Comparison of ENCODE assay signal across 12 cellular contexts in the genomic region with DNA sequence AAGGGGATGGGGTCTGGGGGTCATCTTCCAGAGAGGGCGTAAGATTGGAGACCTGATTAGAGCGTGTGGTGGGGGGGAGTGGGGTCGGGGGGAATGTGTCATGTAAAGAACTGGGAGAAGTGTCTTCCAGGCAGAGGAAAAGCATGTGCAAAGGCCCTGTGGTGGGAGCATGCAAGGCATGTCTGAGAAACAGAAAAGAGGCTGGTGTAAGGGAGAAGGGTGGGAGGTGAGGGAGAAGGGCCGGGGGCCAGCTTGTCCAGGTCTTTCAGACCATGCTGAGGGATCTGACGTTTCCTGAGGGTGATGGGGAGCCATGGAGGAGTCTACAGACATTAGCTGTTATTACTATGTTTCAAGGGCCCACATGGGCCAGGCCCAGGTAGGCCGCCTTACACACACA. TPM values are rescaled to one million over a fixed set of nuclear protein-coding genes. Genes with fewer than 3 reads are reported as not detected.
DNase-seq lines count a peak whose midpoint lies in the region; TF ChIP-seq lines count a peak whose summit lies in the region.
"Had no signal": no experiment of that assay in that cellular context is flagged by ENCODE, and none has a peak within 500 bp of the region (broad histone marks: within the 10 kb centered on the region; RNA-seq: fewer than 3 reads in every experiment).

No MANE protein-coding gene starts in this region.

- no peak overlapping the region for H2AK5ac ChIP-seq in H9 (ENCODE audit: insufficient read length, low read length)

- no peak overlapping the region for H2BK15ac ChIP-seq in H9 (ENCODE audit: low read depth, low read length)

- H4K20me1 ChIP-seq in BLaER1 treated with 17β-estradiol and CSF1 and Interleukin-3, amounts not matched to agents 10 nM and 100 nM = peaks cover 0 to 6% (median 0%) of the 10 kb centered on the region in 11 experiments; a peak in 1 of 22 replicates
- H4K20me1 ChIP-seq in H9 (ENCODE audit: control insufficient read depth, insufficient read depth, insufficient read length) (no peaks in the 10 kb centered on the region), SU-DHL-6 (ENCODE audit: low read depth, low read length) (no peaks in the 10 kb centered on the region)

- peaks cover 10 to 24% (median 16%) of the 10 kb centered on the region in 10 experiments; a peak in 17 of 20 replicates for H3K4me1 ChIP-seq in BLaER1 treated with 17β-estradiol and CSF1 and Interleukin-3, amounts not matched to agents 10 nM and 100 nM
- peaks cover 7% of the 10 kb centered on the region for H3K4me1 ChIP-seq in H9 (ENCODE audit: insufficient read depth, low read length)

- H3K18ac ChIP-seq in H9 (ENCODE audit: insufficient read length, low read depth, low read length) = peak overlapping the region; percentile 24

- H3K27ac Mint-ChIP-seq in H9 (no peak overlapping the region), neural crest cell (ENCODE audit: unreplicated experiment) (peak overlapping the region; percentile 28)

- H2AFZ ChIP-seq in H9 (ENCODE audit: low read length) = no peak overlapping the region
- peak overlapping the region; percentile 5 for H2AFZ ChIP-seq in SU-DHL-6 (ENCODE audit: low read depth, low read length, severe bottlenecking)

- no peak overlapping the region for H3T11ph ChIP-seq in H9 (ENCODE audit: low read length)

- no peaks in the 10 kb centered on the region for H3K23me2 ChIP-seq in H9 (ENCODE audit: insufficient read length, low read depth, low read length, poor library complexity, severe bottlenecking)

- H3K4me3 ChIP-seq in BLaER1 treated with 17β-estradiol and CSF1 and Interleukin-3, amounts not matched to agents 10 nM and 100 nM = no peak overlapping the region
- H3K4me3 ChIP-seq in SU-DHL-6 (ENCODE audit: insufficient read depth, low read length, poor library complexity, severe bottlenecking) = no peak overlapping the region

- peak overlapping the region in 6 of 11 experiments; percentile 6 to 35 (median 27); a peak in 5 of 22 replicates for H3K4me2 ChIP-seq in BLaER1 treated with 17β-estradiol and CSF1 and Interleukin-3, amounts not matched to agents 10 nM and 100 nM
- H3K4me2 ChIP-seq in H9 (ENCODE audit: insufficient read depth, insufficient read length, low read length) = no peak overlapping the region
- H3K4me2 ChIP-seq in SU-DHL-6 (ENCODE audit: low read depth, low read length, poor library complexity, severe bottlenecking) = no peak overlapping the region

- H3K27ac ChIP-seq in BLaER1 treated with 17β-estradiol and CSF1 and Interleukin-3, amounts not matched to agents 10 nM and 100 nM = no peak overlapping the region; a peak in 1 of 22 replicates
- no peak overlapping the region for H3K27ac ChIP-seq in H9 (ENCODE audit: insufficient read length, low read depth, low read length)
- H3K27ac ChIP-seq in SU-DHL-6 (ENCODE audit: low read depth, low read length) = no peak overlapping the region

- no peak overlapping the region for H4K8ac ChIP-seq in H9 (replicated peaks; ENCODE audit: insufficient read length, low read depth, low read length)

- H2BK12ac ChIP-seq in H9 (ENCODE audit: insufficient read length, low read depth, low read length) = no peak overlapping the region

- H3K9me3 ChIP-seq in BLaER1 treated with 17β-estradiol and CSF1 and Interleukin-3, amounts not matched to agents 10 nM and 100 nM (replicated peaks in 1 of 11) = peaks cover 9 to 32% (median 22%) of the 10 kb centered on the region in 11 experiments
- H3K9me3 ChIP-seq in H9 (ENCODE audit: control insufficient read depth, low read depth, low read length) (no peaks in the 10 kb centered on the region), SU-DHL-6 (ENCODE audit: insufficient read depth, low read length) (peaks cover 9% of the 10 kb centered on the region; the same call in 1 of the 2 replicates)

- no peaks in the 10 kb centered on the region for H3K79me1 ChIP-seq in H9 (ENCODE audit: insufficient read depth, low read depth, low read length, poor library complexity, severe bottlenecking)

- H2BK20ac ChIP-seq in H9 (ENCODE audit: low read depth, low read length, poor library complexity, severe bottlenecking) = no peak overlapping the region

- H2BK120ac ChIP-seq in H9 (ENCODE audit: low read depth, low read length, poor library complexity, severe bottlenecking) = no peak overlapping the region

- no peak overlapping the region for H3K4ac ChIP-seq in H9 (ENCODE audit: low read depth, low read length)

- no peak overlapping the region for H4K91ac ChIP-seq in H9 (ENCODE audit: insufficient read length, low read depth, low read length)

- no peak for DNase-seq in H9
- DNase-seq in neural crest cell (ENCODE audit: low read depth, low spot score) = no peak
- no peak for DNase-seq in DMS53 (lab: John Stamatoyannopoulos, UW)
- DNase-seq in NCI-H2171 (lab: John Stamatoyannopoulos, UW) = no peak
- DNase-seq in NCI-H446 treated with DMSO at 0.1 percent for 48 hours (lab: John Stamatoyannopoulos, UW) = no peak
- DNase-seq in NCI-H2107 (lab: John Stamatoyannopoulos, UW) = no peak
- DNase-seq: NCI-H1105, NCI-H1694, NCI-H2081 treated with DMSO at 0.1 percent for 48 hours, NCI-H2227 treated with DMSO at 0.1 percent for 48 hours had no signal

- H3K56ac ChIP-seq in H9 (ENCODE audit: insufficient read length, low read depth, low read length) = no peak overlapping the region

- H3K27me3 ChIP-seq in BLaER1 treated with 17β-estradiol and CSF1 and Interleukin-3, amounts not matched to agents 10 nM and 100 nM = peaks cover 0 to 20% (median 0%) of the 10 kb centered on the region in 11 experiments; a peak in 4 of 22 replicates
- no peaks in the 10 kb centered on the region for H3K27me3 ChIP-seq in H9 (ENCODE audit: insufficient read depth, low read length)
- H3K27me3 ChIP-seq in SU-DHL-6 (ENCODE audit: low read length) = no peaks in the 10 kb centered on the region

- peaks cover 2 to 6% (median 4%) of the 10 kb centered on the region in 3 experiments; a peak in 3 of 7 replicates for H3K36me3 Mint-ChIP-seq in H9 (ENCODE audit: insufficient read depth in 1 of 3, low read depth in 3 of 3)
- H3K36me3 Mint-ChIP-seq in neural crest cell (ENCODE audit: low read depth) = no peaks in the 10 kb centered on the region

- H3K14ac ChIP-seq in H9 (ENCODE audit: insufficient read depth, low read length) = no peak overlapping the region

- H3K4me1 Mint-ChIP-seq in H9 (peaks cover 33 to 42% of the 10 kb centered on the region in 2 experiments), neural crest cell (peaks cover 21% of the 10 kb centered on the region)

- H3K79me2 ChIP-seq in H9 (ENCODE audit: insufficient read depth, low read length) = no peaks in the 10 kb centered on the region
- no peaks in the 10 kb centered on the region for H3K79me2 ChIP-seq in SU-DHL-6 (ENCODE audit: insufficient read depth, low read length)

- H3K9me3 Mint-ChIP-seq in H9 = peaks cover 17 to 30% of the 10 kb centered on the region in 2 experiments
- peaks cover 3% of the 10 kb centered on the region for H3K9me3 Mint-ChIP-seq in neural crest cell

- H3K36me3 ChIP-seq in BLaER1 treated with 17β-estradiol and CSF1 and Interleukin-3, amounts not matched to agents 10 nM and 100 nM = no peaks in the 10 kb centered on the region
- H3K36me3 ChIP-seq in SU-DHL-6 (ENCODE audit: low read length) = no peaks in the 10 kb centered on the region

- no peaks in the 10 kb centered on the region for H3F3A ChIP-seq in SU-DHL-6 (ENCODE audit: insufficient read depth)

- H3K9ac ChIP-seq in BLaER1 treated with 17β-estradiol and CSF1 and Interleukin-3, amounts not matched to agents 10 nM and 100 nM = no peak overlapping the region
- no peak overlapping the region for H3K9ac ChIP-seq in H9 (ENCODE audit: extremely low read depth, insufficient read length, low read length)
- no peak overlapping the region for H3K9ac ChIP-seq in SU-DHL-6 (ENCODE audit: low read length)

- no CpG with 5 or more reads among the region's 6 CpGs for WGBS in H9 (ENCODE audit: extremely low coverage, insufficient read length, low lambda C conversion rate)

- H3K23ac ChIP-seq in H9 (ENCODE audit: insufficient read length, low read depth, low read length) = no peak overlapping the region

- TF ChIP-seq CTCF in H9 (conservative IDR thresholded peaks at IDR 0.05) (no peak), SU-DHL-6 (IDR thresholded peaks at IDR 0.05; ENCODE audit: insufficient read depth, low read length, poor library complexity, severe bottlenecking) (no peak), neural crest cell (conservative IDR thresholded peaks at IDR 0.05) (no peak)

- H2BK5ac ChIP-seq in H9 (ENCODE audit: insufficient read length, low read length) = no peak overlapping the region

- no peak overlapping the region for H4K5ac ChIP-seq in H9 (ENCODE audit: insufficient read length, low read depth, low read length)

- no peaks in the 10 kb centered on the region for H3K9me2 ChIP-seq in SU-DHL-6 (replicated peaks; ENCODE audit: insufficient read depth, low read length)

- peak overlapping the region in 1 of 2 experiments; percentile 25; a peak in 1 of 5 replicates for H3K4me3 Mint-ChIP-seq in H9
- H3K4me3 Mint-ChIP-seq in neural crest cell = no peak overlapping the region

- H3K27me3 Mint-ChIP-seq in H9 (ENCODE audit: low read depth) = peaks cover 1% of the 10 kb centered on the region; the same call in 1 of the 2 replicates
- peaks cover 3% of the 10 kb centered on the region for H3K27me3 Mint-ChIP-seq in neural crest cell (ENCODE audit: low read depth)

RNA-seq across cellular contexts. Expression of a gene that starts 30.4 kb away (rescaled TPM):
- total RNA-seq in H9 (2021) (196 and 210 TPM in 2 replicates), neural crest cell (176 and 185 TPM in 2 replicates)

RNA-seq across cellular contexts. Expression of a gene that starts 43.4 kb away (rescaled TPM):
- total RNA-seq in H9 (2021) (81.8 and 85.4 TPM in 2 replicates), neural crest cell (93.9 and 97.7 TPM in 2 replicates)

Comparison
In these comparisons a context has a peak if more than half of its experiments do, and no peak if none do; other contexts are left out.
1. H3K4me2 ChIP-seq: peak in BLaER1 treated with 17β-estradiol and CSF1 and Interleukin-3, amounts not matched to agents 10 nM and 100 nM (6 of 11); none in H9 (single experiment) and SU-DHL-6 (single experiment).